In genomic region chr1:160030657-160031367, GRCh38 we compare ENCODE assay signal across 8 cellular contexts. TPM values are rescaled to one million over a fixed set of nuclear protein-coding genes. Genes with fewer than 3 reads are reported as not detected.
DNase-seq lines count a peak whose midpoint lies in the region; ATAC-seq, FAIRE-seq and TF ChIP-seq lines count a peak whose summit lies in the region.

No MANE protein-coding gene starts in this region.

- no peaks in the 10 kb centered on the region for H3K27me3 Mint-ChIP-seq in MCF 10A (ENCODE audit: insufficient read depth, unreplicated experiment)

- H3F3A ChIP-seq in Loucy (ENCODE audit: low read depth), result no peaks in the 10 kb centered on the region

- H3K4me3 ChIP-seq in Loucy (ENCODE audit: low read length, poor library complexity, severe bottlenecking) (peak overlapping the region; percentile 82), left lung (peak overlapping the region; percentile 62 to 84)

- ATAC-seq in left lung, result peak; percentile 20

- H3K4me3 Mint-ChIP-seq in MCF 10A (ENCODE audit: unreplicated experiment), result peak overlapping the region; percentile 80

- peak overlapping the region; percentile 83 for H3K4me2 ChIP-seq in Loucy (ENCODE audit: low read depth, low read length, poor library complexity, severe bottlenecking)

- CTCF ChIA-PET in MCF 10A (lab: Yijun Ruan, JAX), result interaction anchor here (0.5 to 4.8 kb wide), 26 partner anchors 10 to 1885 kb away, joined by 3 to 67 read pairs (median 4); partner anchors contain the start of genes IGSF8 and SLAMF9

- peaks cover 24% of the 10 kb centered on the region for H3K4me1 Mint-ChIP-seq in MCF 10A (ENCODE audit: insufficient read depth, unreplicated experiment)

- peak overlapping the region; percentile 86 for H3K27ac ChIP-seq in C4-2B
- peak overlapping the region in 1 of 2 donors; percentile 72 for H3K27ac ChIP-seq in left lung

- BruUV-seq in MCF 10A (replicated peaks; lab: Mats Ljungman, UMichigan), result no TSS peak

- H3K9me3 ChIP-seq in Loucy (ENCODE audit: insufficient read depth, low read depth, low read length) (no peaks in the 10 kb centered on the region), left lung (no peaks in the 10 kb centered on the region)

- H3K27ac Mint-ChIP-seq in MCF 10A (ENCODE audit: low read depth, unreplicated experiment), result peak overlapping the region; percentile 60

- peak overlapping the region; percentile 82 for H3K9ac ChIP-seq in Loucy (ENCODE audit: low read depth, low read length, poor library complexity, severe bottlenecking)

- intact Hi-C loops in MCF 10A (cut with micrococcal nuclease), result loop anchor here (10.0 kb wide), 1 partner anchor 886 kb away; no protein-coding TSS in a partner anchor
- intact Hi-C loops in left lung (cut with DNase I), result no loop called here

- H3K36me3 ChIP-seq in Loucy (ENCODE audit: insufficient read depth, low read length) (no peaks in the 10 kb centered on the region), left lung (no peaks in the 10 kb centered on the region)

- FAIRE-seq in GM19239 (lab: Jason Lieb, UNC), result peak; percentile 73

- no peaks in the 10 kb centered on the region for H3K9me3 Mint-ChIP-seq in MCF 10A (ENCODE audit: unreplicated experiment)

- no peak for TF ChIP-seq CTCF in C4-2B (conservative IDR thresholded peaks at IDR 0.05)
- TF ChIP-seq CTCF in Loucy (conservative IDR thresholded peaks at IDR 0.05; ENCODE audit: low read length), result no peak
- TF ChIP-seq CTCF in MCF 10A (IDR thresholded peaks at IDR 0.05; ENCODE audit: unreplicated experiment), result no peak
- no peak for TF ChIP-seq CTCF in left lung (IDR thresholded peaks at IDR 0.05)

- H3K4me1 ChIP-seq in Loucy (ENCODE audit: insufficient read depth, low read length, poor library complexity, severe bottlenecking) (peaks cover 34% of the 10 kb centered on the region), left lung (peaks cover 6 to 31% of the 10 kb centered on the region in 2 donors)

- H2AFZ ChIP-seq in Loucy (ENCODE audit: low read length), result peak overlapping the region; percentile 64

- H3K27me3 ChIP-seq in Loucy (ENCODE audit: insufficient read depth, low read length, poor library complexity, severe bottlenecking) (no peaks in the 10 kb centered on the region), left lung (no peaks in the 10 kb centered on the region)

- H3K36me3 Mint-ChIP-seq in MCF 10A (ENCODE audit: insufficient read depth, unreplicated experiment), result peaks cover 6% of the 10 kb centered on the region

- POLR2A ChIA-PET in MCF 10A (lab: Yijun Ruan, JAX), result interaction anchor here (0.5 to 5.0 kb wide), 48 partner anchors 8 to 1359 kb away, joined by 3 to 70 read pairs (median 6); partner anchors contain the start of genes DUSP23, F11R, IFI16 and IGSF8

- DNase-seq in GM19239 (ENCODE audit: insufficient read length, low spot score) (no peak), MCF 10A (ENCODE audit: unreplicated experiment) (peak; percentile 30), left lung (peak; percentile 36 to 64), superior temporal gyrus (ENCODE audit: extremely low spot score) (peak; percentile 38), NCI-H1092 treated with DMSO at 0.1 percent for 48 hours (lab: John Stamatoyannopoulos, UW) (no peak)
- DNase-seq in activated CD4-positive, CD25-positive, alpha-beta regulatory T cell treated with anti-CD3 and anti-CD28 coated beads, Interleukin-2, amount 50 U/mL, for 72 hours, result no peak

- peaks cover 31% of the 10 kb centered on the region for H3K79me2 ChIP-seq in Loucy (ENCODE audit: insufficient read depth, low read length)

- peaks cover 14% of the 10 kb centered on the region for H4K20me1 ChIP-seq in Loucy (ENCODE audit: insufficient read depth, low read length, poor library complexity, severe bottlenecking)

- no peaks in the 10 kb centered on the region for H3K9me2 ChIP-seq in Loucy (replicated peaks; ENCODE audit: low read depth, low read length)

RNA-seq across cellular contexts. Expression of gene PIGM, which starts 1.0 kb away (rescaled TPM):
- total RNA-seq in MCF 10A (2022) (7.7 and 10.1 TPM in 2 replicates), left lung (1 to 10 TPM; 7.0 to 9.5 TPM)

RNA-seq across cellular contexts. Expression of gene KCNJ10, which starts 39.1 kb away (rescaled TPM):
- total RNA-seq in MCF 10A (2022) (not detected in 2 replicates), left lung (under 1 TPM in 1 of 2 donors, not detected in 1; 0.58 TPM)

RNA-seq across cellular contexts. Expression of gene KCNJ9, which starts 50.5 kb away (rescaled TPM):
- 0.07 TPM in 1 of 2 replicates, not detected in the other for total RNA-seq in MCF 10A (2022)
- total RNA-seq in left lung, result not detected

Comparison
In these comparisons a context has a peak if more than half of its experiments do, and no peak if none do; other contexts are left out.
1. DNase-seq: peak in MCF 10A (single experiment), left lung (2 of 2) and superior temporal gyrus (single experiment); none in GM19239 (single experiment), NCI-H1092 treated with DMSO at 0.1 percent for 48 hours (single experiment) and activated CD4-positive, CD25-positive, alpha-beta regulatory T cell treated with anti-CD3 and anti-CD28 coated beads, Interleukin-2, amount 50 U/mL, for 72 hours (single experiment).